In genomic region chr1:155598842-155599331, GRCh38 we compare ENCODE assay signal across 8 cellular contexts. TPM values are rescaled to one million over a fixed set of nuclear protein-coding genes. Genes with fewer than 3 reads are reported as not detected.
A peak's percentile ranks its signal among the peaks of the same experiment; 100 is the strongest.
DNase-seq lines count a peak whose midpoint lies in the region; ATAC-seq and TF ChIP-seq lines count a peak whose summit lies in the region.

No MANE protein-coding gene starts in this region.

- H3K27me3 ChIP-seq in BE2C, result no peaks in the 10 kb centered on the region
- H3K27me3 ChIP-seq in A673 (replicated peaks; ENCODE audit: insufficient read depth, low read depth, low read length, poor library complexity), result no peaks in the 10 kb centered on the region

- ATAC-seq in memory B cell (ENCODE audit: low read depth), result peak; percentile 38
- no peak for ATAC-seq in HG02571 (IDR thresholded peaks at IDR 0.05; ENCODE audit: unreplicated experiment)
- ATAC-seq in HG03378 (IDR thresholded peaks at IDR 0.05; ENCODE audit: unreplicated experiment), result no peak

- H3K4me3 Mint-ChIP-seq in memory B cell, result peak overlapping the region; percentile 69

- TF ChIP-seq CTCF in BE2C (IDR thresholded peaks at IDR 0.05; ENCODE audit: low read depth, low read length) (peak; percentile 27), A673 (conservative IDR thresholded peaks at IDR 0.05; ENCODE audit: low read depth, low read length) (no peak)

- peak overlapping the region; percentile 46 for H3K4me3 ChIP-seq in BE2C (ENCODE audit: low read depth, low read length)
- H3K4me3 ChIP-seq in A673 (ENCODE audit: low read depth, low read length, poor library complexity, severe bottlenecking), result no peak overlapping the region

- H3K27me3 Mint-ChIP-seq in memory B cell, result no peaks in the 10 kb centered on the region

- CTCF ChIA-PET in A673 (lab: Charles Lee), result interaction anchor here (0.7 kb wide), 1 partner anchor 68 kb away, joined by 4 read pairs; no protein-coding TSS in a partner anchor

- POLR2A ChIA-PET in A673 (lab: Charles Lee; ENCODE audit: low non-redundant PET), result no interaction called here

- intact Hi-C loops in A673 (cut with micrococcal nuclease; ENCODE audit: unreplicated experiment), result loop anchor here (10.0 kb wide), 4 partner anchors 46 to 424 kb away; partner anchors contain the start of genes KRTCAP2, MTX1, RUSC1 and THBS3

- H3K9me3 ChIP-seq in BE2C (no peaks in the 10 kb centered on the region), A673 (ENCODE audit: low read depth, low read length, poor library complexity, severe bottlenecking) (no peaks in the 10 kb centered on the region)

- H3K27ac Mint-ChIP-seq in memory B cell, result no peak overlapping the region

- peak overlapping the region; percentile 83 for H3K27ac ChIP-seq in cingulate gyrus (ENCODE audit: low read depth, low read length)
- H3K27ac ChIP-seq in A673 (ENCODE audit: low read depth, low read length, poor library complexity, severe bottlenecking), result no peak overlapping the region

- H3K4me1 ChIP-seq in BE2C (peaks cover 9% of the 10 kb centered on the region), A673 (ENCODE audit: insufficient read depth, low read length, poor library complexity, severe bottlenecking) (no peaks in the 10 kb centered on the region)

- H3K36me3 ChIP-seq in BE2C, result no peaks in the 10 kb centered on the region
- H3K36me3 ChIP-seq in A673 (ENCODE audit: insufficient read depth, low read length, poor library complexity, severe bottlenecking), result no peaks in the 10 kb centered on the region

- DNase-seq in BE2C (peak; percentile 54), NCI-H2171 treated with DMSO at 0.1 percent for 48 hours (lab: John Stamatoyannopoulos, UW) (peak; percentile 74), memory B cell (ENCODE audit: low spot score in 2 of 2) (no peak), A673 (ENCODE audit: low spot score) (no peak), GM19240 (ENCODE audit: insufficient read length, low spot score) (no peak)

- BruUV-seq in A673 (replicated peaks; lab: Mats Ljungman, UMichigan), result no TSS peak

- H3K9me3 Mint-ChIP-seq in memory B cell, result no peaks in the 10 kb centered on the region

- peaks cover 9% of the 10 kb centered on the region for H3K4me1 Mint-ChIP-seq in memory B cell

- no peaks in the 10 kb centered on the region for H3K36me3 Mint-ChIP-seq in memory B cell

RNA-seq across cellular contexts. Expression of gene MSTO1, which starts 11.1 kb away (rescaled TPM):
- 113 TPM for polyA plus RNA-seq in BE2C (2012; ENCODE audit: insufficient read depth, insufficient read length, low read depth)
- total RNA-seq in A673 (2021), result 80.5 and 83.3 TPM in 2 replicates

RNA-seq across cellular contexts. Expression of gene ASH1L, which starts 36.3 kb away (rescaled TPM):
- 53.1 TPM for polyA plus RNA-seq in BE2C (2012; ENCODE audit: insufficient read depth, insufficient read length, low read depth)
- 47.5 and 49.6 TPM in 2 replicates for total RNA-seq in A673 (2021)

Comparison
In these comparisons a context has a peak if more than half of its experiments do, and no peak if none do; other contexts are left out.
1. DNase-seq: peak in BE2C (single experiment) and NCI-H2171 treated with DMSO at 0.1 percent for 48 hours (single experiment); none in memory B cell (0 of 2), A673 (single experiment) and GM19240 (single experiment).